8 cellular contexts compared by ENCODE assay signal in genomic region chr14:45085004-45085403, GRCh38. TPM values are rescaled to one million over a fixed set of nuclear protein-coding genes. Genes with fewer than 3 reads are reported as not detected.
A peak's percentile ranks its signal among the peaks of the same experiment; 100 is the strongest.
DNase-seq lines count a peak whose midpoint lies in the region; ATAC-seq and TF ChIP-seq lines count a peak whose summit lies in the region.

No MANE protein-coding gene starts in this region.

- H3K9me3 Mint-ChIP-seq in activated naive CD4-positive, alpha-beta T cell treated with anti-CD3 and anti-CD28 coated beads for 36 hours = no peaks in the 10 kb centered on the region

- DNase-seq in activated naive CD4-positive, alpha-beta T cell treated with anti-CD3 and anti-CD28 coated beads for 36 hours = no peak
- DNase-seq in activated naive CD4-positive, alpha-beta T cell treated with anti-CD3 and anti-CD28 coated beads, Interleukin-2, amount 50 U/mL, for 16 hours = no peak
- DNase-seq in WERI-Rb-1 = no peak
- DNase-seq in glomerular visceral epithelial cell (ENCODE audit: extremely low spot score) = peak; percentile 12
- DNase-seq in gastrocnemius medialis = no peak
- DNase-seq in KG1 (lab: John Stamatoyannopoulos, UW) = no peak
- no peak for DNase-seq in NCI-H1105 treated with DMSO at 0.1 percent for 48 hours (lab: John Stamatoyannopoulos, UW)

- peaks cover 14% of the 10 kb centered on the region for H3K36me3 Mint-ChIP-seq in activated naive CD4-positive, alpha-beta T cell treated with anti-CD3 and anti-CD28 coated beads for 36 hours (ENCODE audit: low read depth)

- CTCF ChIA-PET in activated naive CD4-positive, alpha-beta T cell treated with anti-CD3 and anti-CD28 coated beads for 36 hours (lab: Charles Lee) = no interaction called here

- intact Hi-C loops in activated naive CD4-positive, alpha-beta T cell treated with anti-CD3 and anti-CD28 coated beads for 36 hours (cut with micrococcal nuclease) = loop anchor here (1.0 kb wide), 1 partner anchor 10 kb away; no protein-coding TSS in a partner anchor
- intact Hi-C loops in gastrocnemius medialis (cut with DNase I; ENCODE audit: low total_unique reads) = loop anchor here (1.0 kb wide), 1 partner anchor 188 kb away; a partner anchor contains a TSS

- peak overlapping the region; percentile 93 for H3K27ac Mint-ChIP-seq in activated naive CD4-positive, alpha-beta T cell treated with anti-CD3 and anti-CD28 coated beads for 36 hours

- peak overlapping the region; percentile 91; the same call in 1 of the 2 replicates for H3K27ac ChIP-seq in WERI-Rb-1
- H3K27ac ChIP-seq in gastrocnemius medialis = peak overlapping the region; percentile 86 to 95 (median 90)

- H3K36me3 ChIP-seq in WERI-Rb-1 (peaks cover 10% of the 10 kb centered on the region), gastrocnemius medialis (no peaks in the 10 kb centered on the region)

- TF ChIP-seq CTCF in WERI-Rb-1 (IDR thresholded peaks at IDR 0.05; ENCODE audit: low read depth, low read length) (no peak), gastrocnemius medialis (IDR thresholded peaks at IDR 0.05 in 4 of 5, conservative IDR thresholded peaks at IDR 0.05 in 1 of 5) (no peak)

- ATAC-seq in gastrocnemius medialis (peak; percentile 17 to 36), GM19463 (IDR thresholded peaks at IDR 0.05; ENCODE audit: unreplicated experiment) (no peak)

- H3K27me3 ChIP-seq in WERI-Rb-1 (ENCODE audit: insufficient read depth, low read depth, severe bottlenecking) = no peaks in the 10 kb centered on the region
- no peaks in the 10 kb centered on the region for H3K27me3 ChIP-seq in gastrocnemius medialis

- peaks cover 30 to 51% of the 10 kb centered on the region in 2 donors for H3K4me1 ChIP-seq in gastrocnemius medialis

- peak overlapping the region; percentile 88 for H3K4me3 ChIP-seq in WERI-Rb-1 (ENCODE audit: low read depth, low read length)
- peak overlapping the region; percentile 71 to 93 (median 74) for H3K4me3 ChIP-seq in gastrocnemius medialis

- no peaks in the 10 kb centered on the region for H3K27me3 Mint-ChIP-seq in activated naive CD4-positive, alpha-beta T cell treated with anti-CD3 and anti-CD28 coated beads for 36 hours (ENCODE audit: low read depth)

- H3K4me1 Mint-ChIP-seq in activated naive CD4-positive, alpha-beta T cell treated with anti-CD3 and anti-CD28 coated beads for 36 hours (ENCODE audit: low read depth) = peaks cover 56% of the 10 kb centered on the region

- no peak for TF ChIP-seq POLR2A in gastrocnemius medialis (IDR thresholded peaks at IDR 0.05)

- H3K4me3 Mint-ChIP-seq in activated naive CD4-positive, alpha-beta T cell treated with anti-CD3 and anti-CD28 coated beads for 36 hours = peak overlapping the region; percentile 96

- in situ Hi-C loops in gastrocnemius medialis (cut with MboI; ENCODE audit: low sequenced_read_pairs in 4 of 4) = loop anchor here in 1 of 4 donors (10.0 kb wide), 1 partner anchor 50 kb away; the partner anchor contains the start of genes FANCM and FKBP3

- no peaks in the 10 kb centered on the region for H3K9me3 ChIP-seq in WERI-Rb-1 (ENCODE audit: severe bottlenecking)
- H3K9me3 ChIP-seq in gastrocnemius medialis = no peaks in the 10 kb centered on the region

RNA-seq across cellular contexts. Expression of gene PRPF39, which starts 1.1 kb away (rescaled TPM):
- 10 to 100 TPM; 32.0 to 35.6 TPM for total RNA-seq in activated naive CD4-positive, alpha-beta T cell treated with anti-CD3 and anti-CD28 coated beads for 36 hours
- total RNA-seq in gastrocnemius medialis = 10 to 100 TPM; 11.9 to 22.7 (median 13.7) TPM

RNA-seq across cellular contexts. Expression of gene FKBP3, which starts 49.3 kb away (rescaled TPM):
- total RNA-seq in activated naive CD4-positive, alpha-beta T cell treated with anti-CD3 and anti-CD28 coated beads for 36 hours = 10 to 100 TPM; 47.6 to 50.8 TPM
- total RNA-seq in gastrocnemius medialis = 100 to 1,000 TPM in 2 of 4 donors, 10 to 100 TPM in 2; 77.5 to 111 (median 94.6) TPM

RNA-seq across cellular contexts. Expression of gene FANCM, which starts 50.7 kb away (rescaled TPM):
- 10 to 100 TPM; 15.3 to 16.3 TPM for total RNA-seq in activated naive CD4-positive, alpha-beta T cell treated with anti-CD3 and anti-CD28 coated beads for 36 hours
- 1 to 10 TPM; 2.1 to 3.9 (median 2.9) TPM for total RNA-seq in gastrocnemius medialis
